In genomic region chr5:78504726-78505431, GRCh38 we compare ENCODE assay signal across 8 cellular contexts.
DNase-seq lines count a peak whose midpoint lies in the region; ATAC-seq and TF ChIP-seq lines count a peak whose summit lies in the region.

No MANE protein-coding gene starts in this region.

- intact Hi-C loops in posterior cingulate gyrus (cut with DNase I): loop anchor here (10.0 kb wide), 1 partner anchor 140 kb away; the partner anchor contains the start of gene SCAMP1

- H3K4me3 Mint-ChIP-seq in HFFc6: peak overlapping the region; percentile 68
- no peak overlapping the region for H3K4me3 Mint-ChIP-seq in stimulated activated naive CD8-positive, alpha-beta T cell treated with anti-CD3 and anti-CD28 coated beads, Interleukin-15, amount 100 ng/mL, for 72 hours
- no peak overlapping the region for H3K4me3 Mint-ChIP-seq in activated T-cell treated with anti-CD3 and anti-CD28 coated beads, Interleukin-2, amount 50 U/mL, for 72 hours

- DNase-seq in HFFc6 (peak; percentile 99), SK-N-DZ (ENCODE audit: low spot score) (peak; percentile 62), glomerular visceral epithelial cell (ENCODE audit: extremely low spot score) (peak; percentile 98), posterior cingulate gyrus (peak; percentile 71 to 97 (median 78)), UCSD-AML1 (lab: John Stamatoyannopoulos, UW; ENCODE audit: unreplicated experiment) (no peak)
- DNase-seq in stimulated activated naive CD8-positive, alpha-beta T cell treated with anti-CD3 and anti-CD28 coated beads, Interleukin-15, amount 100 ng/mL, for 72 hours: no peak
- no peak for DNase-seq in activated T-cell treated with anti-CD3 and anti-CD28 coated beads, Interleukin-2, amount 50 U/mL, for 72 hours

- no peaks in the 10 kb centered on the region; the same call in none of the 2 replicates for H3K36me3 Mint-ChIP-seq in HFFc6 (ENCODE audit: low read depth)
- H3K36me3 Mint-ChIP-seq in activated T-cell treated with anti-CD3 and anti-CD28 coated beads, Interleukin-2, amount 50 U/mL, for 72 hours (ENCODE audit: insufficient read depth in 2 of 2): no peaks in the 10 kb centered on the region

- H3K27ac Mint-ChIP-seq in HFFc6: peak overlapping the region; percentile 91
- H3K27ac Mint-ChIP-seq in stimulated activated naive CD8-positive, alpha-beta T cell treated with anti-CD3 and anti-CD28 coated beads, Interleukin-15, amount 100 ng/mL, for 72 hours: no peak overlapping the region
- no peak overlapping the region for H3K27ac Mint-ChIP-seq in activated T-cell treated with anti-CD3 and anti-CD28 coated beads, Interleukin-2, amount 50 U/mL, for 72 hours

- ATAC-seq in stimulated activated naive CD8-positive, alpha-beta T cell treated with anti-CD3 and anti-CD28 coated beads, Interleukin-15, amount 100 ng/mL, for 72 hours: no peak
- no peak for ATAC-seq in HG03378 (IDR thresholded peaks at IDR 0.05; ENCODE audit: unreplicated experiment)
- ATAC-seq in activated T-cell treated with anti-CD3 and anti-CD28 coated beads, Interleukin-2, amount 50 U/mL, for 72 hours (replicated peaks in 1 of 2): no peak

- no peaks in the 10 kb centered on the region for H3K9me3 Mint-ChIP-seq in HFFc6
- H3K9me3 Mint-ChIP-seq in stimulated activated naive CD8-positive, alpha-beta T cell treated with anti-CD3 and anti-CD28 coated beads, Interleukin-15, amount 100 ng/mL, for 72 hours: no peaks in the 10 kb centered on the region
- no peaks in the 10 kb centered on the region for H3K9me3 Mint-ChIP-seq in activated T-cell treated with anti-CD3 and anti-CD28 coated beads, Interleukin-2, amount 50 U/mL, for 72 hours

- peaks cover 4% of the 10 kb centered on the region for H3K27me3 Mint-ChIP-seq in HFFc6 (ENCODE audit: insufficient read depth)
- H3K27me3 Mint-ChIP-seq in stimulated activated naive CD8-positive, alpha-beta T cell treated with anti-CD3 and anti-CD28 coated beads, Interleukin-15, amount 100 ng/mL, for 72 hours: peaks cover 90% of the 10 kb centered on the region
- H3K27me3 Mint-ChIP-seq in activated T-cell treated with anti-CD3 and anti-CD28 coated beads, Interleukin-2, amount 50 U/mL, for 72 hours (ENCODE audit: low read depth): peaks cover 56% of the 10 kb centered on the region

- H3K4me1 Mint-ChIP-seq in HFFc6 (ENCODE audit: low read depth): peaks cover 89% of the 10 kb centered on the region
- H3K4me1 Mint-ChIP-seq in stimulated activated naive CD8-positive, alpha-beta T cell treated with anti-CD3 and anti-CD28 coated beads, Interleukin-15, amount 100 ng/mL, for 72 hours: peaks cover 10% of the 10 kb centered on the region
- peaks cover 13% of the 10 kb centered on the region for H3K4me1 Mint-ChIP-seq in activated T-cell treated with anti-CD3 and anti-CD28 coated beads, Interleukin-2, amount 50 U/mL, for 72 hours (ENCODE audit: low read depth)

- TF ChIP-seq CTCF in HFFc6 (IDR thresholded peaks at IDR 0.05): no peak

Comparison
In these comparisons a context has a peak if more than half of its experiments do, and no peak if none do; other contexts are left out.
1. DNase-seq: peak in HFFc6 (single experiment), SK-N-DZ (single experiment), glomerular visceral epithelial cell (single experiment) and posterior cingulate gyrus (10 of 10); none in stimulated activated naive CD8-positive, alpha-beta T cell treated with anti-CD3 and anti-CD28 coated beads, Interleukin-15, amount 100 ng/mL, for 72 hours (0 of 2), UCSD-AML1 (single experiment) and activated T-cell treated with anti-CD3 and anti-CD28 coated beads, Interleukin-2, amount 50 U/mL, for 72 hours (0 of 2).